1 cellular context compared by ENCODE assay signal in genomic region chr1:113818585-113818984, GRCh38.
TF ChIP-seq lines count a peak whose summit lies in the region.

No MANE protein-coding gene starts in this region.

TF ChIP-seq in HCT116, 20 proteins besides CTCF, POLR2A, EP300 and RAD21 (continued from another document):
- TF ChIP-seq ATF3 (IDR thresholded peaks at IDR 0.05) (no peak), JUND (IDR thresholded peaks at IDR 0.05) (no peak), EGR1 (IDR thresholded peaks at IDR 0.05; ENCODE audit: low read depth) (no peak), ELF1 (IDR thresholded peaks at IDR 0.05; ENCODE audit: borderline replicate concordance, low read depth) (no peak), MAX (IDR thresholded peaks at IDR 0.05) (no peak), FOSL1 (IDR thresholded peaks at IDR 0.05; ENCODE audit: low read depth) (no peak), EZH2phosphoT487 (IDR thresholded peaks at IDR 0.05; ENCODE audit: borderline replicate concordance) (no peak)
